Comparison of ENCODE assay signal across 1 cellular context in genomic region chr12:131959137-131959536, GRCh38.
TF ChIP-seq lines count a peak whose summit lies in the region.

No MANE protein-coding gene starts in this region.

TF ChIP-seq in HepG2, 621 proteins besides CTCF, POLR2A, EP300 and RAD21:
- TF ChIP-seq ZSCAN5A (CRISPR knock-in tag; IDR thresholded peaks at IDR 0.05; ENCODE audit: borderline replicate concordance), result no peak
- TF ChIP-seq ZNF878 (CRISPR knock-in tag; IDR thresholded peaks at IDR 0.05), result no peak
- no peak for TF ChIP-seq DBP (CRISPR knock-in tag; IDR thresholded peaks at IDR 0.05; ENCODE audit: not compliant biosample characterization)
- no peak for TF ChIP-seq ZKSCAN8 (CRISPR knock-in tag; IDR thresholded peaks at IDR 0.05; ENCODE audit: borderline replicate concordance)
- TF ChIP-seq ZFP36L1 (CRISPR knock-in tag; IDR thresholded peaks at IDR 0.05), result no peak
- TF ChIP-seq MIXL1 (CRISPR knock-in tag; IDR thresholded peaks at IDR 0.05), result no peak
- no peak for TF ChIP-seq KLF11 (CRISPR knock-in tag; IDR thresholded peaks at IDR 0.05)
- no peak for TF ChIP-seq ZNF282 (IDR thresholded peaks at IDR 0.05; ENCODE audit: partially characterized antibody)
- TF ChIP-seq CREBL2 (CRISPR knock-in tag; IDR thresholded peaks at IDR 0.05; ENCODE audit: borderline replicate concordance), result no peak
- TF ChIP-seq ZNF709 (CRISPR knock-in tag; IDR thresholded peaks at IDR 0.05), result no peak
- no peak for TF ChIP-seq ZNF564 (CRISPR knock-in tag; IDR thresholded peaks at IDR 0.05)
- TF ChIP-seq PRPF4 (IDR thresholded peaks at IDR 0.05; ENCODE audit: low read depth, low read length, poor library complexity, severe bottlenecking), result no peak
- TF ChIP-seq NFATC3 (CRISPR knock-in tag; IDR thresholded peaks at IDR 0.05), result no peak
- no peak for TF ChIP-seq NR0B2 (CRISPR knock-in tag; IDR thresholded peaks at IDR 0.05)
- no peak for TF ChIP-seq ZBTB49 (CRISPR knock-in tag; IDR thresholded peaks at IDR 0.05; ENCODE audit: borderline replicate concordance)
- TF ChIP-seq HMG20B (CRISPR knock-in tag; conservative IDR thresholded peaks at IDR 0.05), result no peak
